Comparison of ENCODE assay signal across 15 cellular contexts in the genomic region with DNA sequence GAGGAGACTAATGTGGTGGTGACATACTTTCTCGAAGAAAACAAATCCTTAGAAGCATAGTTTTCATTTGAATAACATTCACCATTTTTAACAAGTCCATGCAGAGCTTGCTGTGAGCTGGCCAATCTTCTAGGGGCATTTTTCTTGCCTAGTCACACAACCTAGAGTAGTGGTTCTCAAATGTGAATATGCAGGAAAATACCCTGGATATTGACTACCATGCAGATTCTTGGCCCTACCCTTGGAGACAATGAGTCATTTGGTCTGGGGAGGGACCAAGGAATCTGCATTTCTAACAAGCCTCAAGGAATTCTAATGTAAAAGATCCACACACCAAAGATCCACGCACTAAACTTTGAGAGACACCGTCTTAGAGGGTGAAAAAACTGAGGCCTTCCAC. TPM values are rescaled to one million over a fixed set of nuclear protein-coding genes. Genes with fewer than 3 reads are reported as not detected.
"Had no signal": no experiment of that assay in that cellular context is flagged by ENCODE, and none has a peak within 500 bp of the region (broad histone marks: within the 10 kb centered on the region; RNA-seq: fewer than 3 reads in every experiment).

No MANE protein-coding gene starts in this region.

- H3K4me2 ChIP-seq: neural progenitor cell had no signal

- H3K36me3 ChIP-seq: neural progenitor cell, pancreas, tibial nerve had no signal

- H3K27ac ChIP-seq: body of pancreas, neural progenitor cell, pancreas, tibial nerve, VCaP had no signal

- H3K9ac ChIP-seq: neural progenitor cell had no signal

- H3K4me3 Mint-ChIP-seq: activated naive CD4-positive, alpha-beta T cell treated with anti-CD3 and anti-CD28 coated beads, Interleukin-2, amount 50 U/mL, for 24 hours; immature natural killer cell; neural progenitor cell; stimulated activated effector memory CD8-positive, alpha-beta T cell treated with anti-CD3 and anti-CD28 coated beads, Interleukin-12 subunit alpha, Interleukin-12 subunit beta, amount 100 ng/mL, for 72 hours had no signal

- H3K9me3 ChIP-seq: body of pancreas, pancreas, tibial nerve had no signal

- H3K4me1 Mint-ChIP-seq: activated naive CD4-positive, alpha-beta T cell treated with anti-CD3 and anti-CD28 coated beads, Interleukin-2, amount 50 U/mL, for 24 hours; immature natural killer cell; stimulated activated effector memory CD8-positive, alpha-beta T cell treated with anti-CD3 and anti-CD28 coated beads, Interleukin-12 subunit alpha, Interleukin-12 subunit beta, amount 100 ng/mL, for 72 hours had no signal

- H3K27ac Mint-ChIP-seq: activated naive CD4-positive, alpha-beta T cell treated with anti-CD3 and anti-CD28 coated beads, Interleukin-2, amount 50 U/mL, for 24 hours; immature natural killer cell; neural progenitor cell; stimulated activated effector memory CD8-positive, alpha-beta T cell treated with anti-CD3 and anti-CD28 coated beads, Interleukin-12 subunit alpha, Interleukin-12 subunit beta, amount 100 ng/mL, for 72 hours had no signal

- H3K27me3 ChIP-seq: body of pancreas, neural progenitor cell, pancreas, tibial nerve had no signal

- H3K9me3 Mint-ChIP-seq: activated naive CD4-positive, alpha-beta T cell treated with anti-CD3 and anti-CD28 coated beads, Interleukin-2, amount 50 U/mL, for 24 hours; immature natural killer cell; neural progenitor cell; stimulated activated effector memory CD8-positive, alpha-beta T cell treated with anti-CD3 and anti-CD28 coated beads, Interleukin-12 subunit alpha, Interleukin-12 subunit beta, amount 100 ng/mL, for 72 hours had no signal

- H3K36me3 Mint-ChIP-seq: activated naive CD4-positive, alpha-beta T cell treated with anti-CD3 and anti-CD28 coated beads, Interleukin-2, amount 50 U/mL, for 24 hours; immature natural killer cell; neural progenitor cell; stimulated activated effector memory CD8-positive, alpha-beta T cell treated with anti-CD3 and anti-CD28 coated beads, Interleukin-12 subunit alpha, Interleukin-12 subunit beta, amount 100 ng/mL, for 72 hours had no signal

- H3K4me3 ChIP-seq: body of pancreas, neural progenitor cell, pancreas, tibial nerve had no signal

- FAIRE-seq: frontal cortex, pancreas had no signal

- H2AFZ ChIP-seq: neural progenitor cell had no signal

- H3K4me1 ChIP-seq: body of pancreas, pancreas, tibial nerve had no signal

- DNase-seq: activated CD4-positive, alpha-beta T cell treated with anti-CD3 and anti-CD28 coated beads for 1 hour; activated CD4-positive, alpha-beta T cell treated with anti-CD3 and anti-CD28 coated beads, Interleukin-2, amount 50 U/mL, for 48 hours; activated effector memory CD4-positive, alpha-beta T cell treated with Interleukin-2 at 50 U/mL for 16 hours; activated T-cell treated with anti-CD3 and anti-CD28 coated beads, Interleukin-2, amount 50 U/mL, for 1 hour; body of pancreas; effector memory CD4-positive, alpha-beta T cell; immature natural killer cell; pancreas had no signal

RNA-seq across cellular contexts. Expression of a gene that starts 23.5 kb away (rescaled TPM):
- total RNA-seq: body of pancreas; frontal cortex; T-helper 1 cell treated with Interleukin-12 subunit alpha and Interleukin-12 subunit beta and Interleukin-4 antibody, amounts not matched to agents 30 ng/mL and 1 ng/mL, for 36 hours; tibial nerve had no signal
- polyA plus RNA-seq: immature natural killer cell had no signal
